In the genomic region with DNA sequence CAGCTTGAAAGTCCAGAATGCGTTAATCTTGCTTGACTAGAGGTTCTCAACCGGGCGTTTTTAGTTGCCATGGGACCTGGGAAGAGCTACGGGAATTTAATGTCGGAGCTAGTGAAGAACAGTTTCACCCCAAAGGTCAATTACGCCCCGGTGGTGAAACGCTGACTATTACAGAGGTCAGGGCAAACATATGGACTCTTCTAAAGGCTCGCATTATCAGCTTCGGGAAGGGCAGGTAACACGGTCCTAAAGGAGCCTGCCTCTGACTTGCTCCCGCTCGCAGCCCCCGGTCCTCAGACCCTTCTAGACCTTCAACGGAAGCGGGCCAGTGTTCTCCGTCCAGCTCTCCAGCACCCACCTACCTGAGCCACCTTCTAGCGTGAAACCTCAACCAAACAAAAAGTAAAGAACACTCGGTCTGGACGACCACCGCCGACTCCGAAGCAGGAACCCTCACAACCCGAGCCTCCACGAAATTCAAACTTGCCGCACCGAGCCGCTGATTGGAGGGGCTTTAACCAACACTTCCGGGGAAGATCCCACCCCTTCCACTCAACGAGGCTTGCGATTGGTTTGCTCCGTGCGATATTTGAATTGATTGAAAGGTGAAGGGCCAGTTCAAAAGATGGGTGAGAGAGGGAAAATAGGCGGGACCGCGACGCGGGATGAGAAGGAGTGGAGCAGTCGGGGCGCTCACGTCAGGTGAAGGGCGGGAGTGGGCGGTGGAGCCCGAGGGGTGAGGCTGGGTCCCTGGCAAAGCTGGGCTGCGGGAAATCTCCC, we compare ENCODE assay signal across 8 cellular contexts. TPM values are rescaled to one million over a fixed set of nuclear protein-coding genes. Genes with fewer than 3 reads are reported as not detected.
A peak's percentile ranks its signal among the peaks of the same experiment; 100 is the strongest.
DNase-seq lines count a peak whose midpoint lies in the region; ATAC-seq and TF ChIP-seq lines count a peak whose summit lies in the region.

TSS of gene DLGAP5 (minus strand) at position 485 of the 780 bp plus-strand sequence. CDS start 2,406 bp downstream, outside the sequence.

- peak; percentile 71 to 85 (median 79) for DNase-seq in CD4-positive, alpha-beta T cell
- DNase-seq in NCI-H82 (lab: John Stamatoyannopoulos, UW) (peak; percentile 98), dorsolateral prefrontal cortex (peak; percentile 68 to 94 (median 92))
- DNase-seq in activated CD4-positive, alpha-beta T cell treated with anti-CD3 and anti-CD28 coated beads, Interleukin-2, amount 50 U/mL, for 4 hours: peak; percentile 83 to 84
- peak; percentile 86 for DNase-seq in stimulated activated CD4-positive, alpha-beta T cell treated with anti-CD3 and anti-CD28 coated beads, Interleukin-4, amount 100 ng/mL, for 1 hour

- H3K4me3 ChIP-seq in dorsolateral prefrontal cortex: peak within 1 kb of the TSS; percentile 40 to 83 (median 70)
- H3K4me3 ChIP-seq in liver (ENCODE audit: low read depth in 1 of 3, low read length in 3 of 3): peak within 1 kb of the TSS; percentile 50 to 64 (median 51)

- no peak for TF ChIP-seq CTCF in CD4-positive, alpha-beta T cell (IDR thresholded peaks at IDR 0.05)
- TF ChIP-seq CTCF in dorsolateral prefrontal cortex (IDR thresholded peaks at IDR 0.05 in 54 of 56, conservative IDR thresholded peaks at IDR 0.05 in 2 of 56; ENCODE audit: low read depth in 1 of 56, partially characterized antibody in 56 of 56): peak in 6 of 56 donors; percentile 10 to 37 (median 18)
- TF ChIP-seq CTCF in liver (IDR thresholded peaks at IDR 0.05; ENCODE audit: low read depth, low read length, missing input control): no peak

- intact Hi-C loops in CD4-positive, alpha-beta T cell (cut with DNase I, micrococcal nuclease): loop anchor here in 1 of 2 experiments (5.0 to 10.0 kb wide), 3 partner anchors 164 to 1384 kb away; partner anchors contain the start of genes KTN1, SOCS4, TMEM260 and WDHD1
- intact Hi-C loops in dorsolateral prefrontal cortex (cut with DNase I): no loop called here

- no peaks in the 10 kb centered on the region for H3K27me3 ChIP-seq in CD4-positive, alpha-beta T cell (ENCODE audit: control insufficient read depth, insufficient read depth, low read length)
- H3K27me3 ChIP-seq in dorsolateral prefrontal cortex (no peaks in the 10 kb centered on the region), liver (ENCODE audit: control insufficient read depth in 4 of 4, insufficient read depth in 4 of 4, low read length in 3 of 4) (no peaks in the 10 kb centered on the region)

- peaks cover 21% of the 10 kb centered on the region for H3K4me1 Mint-ChIP-seq in CD4-positive, alpha-beta T cell (ENCODE audit: low read depth)

- no peaks in the 10 kb centered on the region for H3K27me3 Mint-ChIP-seq in CD4-positive, alpha-beta T cell

- POLR2A ChIA-PET in CD4-positive, alpha-beta T cell (lab: Charles Lee): interaction anchor here (0.6 to 1.1 kb wide), 6 partner anchors 9 to 165 kb away, joined by 3 to 4 read pairs (median 3); partner anchors contain the start of genes MAPK1IP1L, SOCS4 and WDHD1

- peaks cover 0 to 10% (median 6%) of the 10 kb centered on the region in 4 donors for H3K4me1 ChIP-seq in liver (ENCODE audit: control insufficient read depth in 4 of 4, insufficient read depth in 4 of 4, low read length in 3 of 4)

- no peak for TF ChIP-seq RAD21 in liver (IDR thresholded peaks at IDR 0.05)

- no peak within 1 kb of the TSS for H3K27ac ChIP-seq in CD4-positive, alpha-beta T cell (ENCODE audit: low read depth, low read length)
- H3K27ac ChIP-seq in dorsolateral prefrontal cortex: peak within 1 kb of the TSS in 33 of 59 donors; percentile 17 to 84 (median 46)
- H3K27ac ChIP-seq in liver (ENCODE audit: low read depth in 1 of 2, low read length in 2 of 2): no peak within 1 kb of the TSS

- no peaks in the 10 kb centered on the region for H3K36me3 ChIP-seq in liver (ENCODE audit: control insufficient read depth in 4 of 4, insufficient read depth in 3 of 4, low read depth in 1 of 4, low read length in 3 of 4)

- H3K36me3 Mint-ChIP-seq in CD4-positive, alpha-beta T cell (ENCODE audit: low read depth): no peaks in the 10 kb centered on the region

- no peaks in the 10 kb centered on the region for H3K9me3 ChIP-seq in CD4-positive, alpha-beta T cell (ENCODE audit: control insufficient read depth, low read length)
- no peaks in the 10 kb centered on the region for H3K9me3 ChIP-seq in liver (ENCODE audit: control insufficient read depth in 4 of 4, low read length in 3 of 4)

- H3K27ac Mint-ChIP-seq in CD4-positive, alpha-beta T cell: peak within 1 kb of the TSS; percentile 14

- peak within 1 kb of the TSS in 1 of 2 donors; percentile 40 for H3K9ac ChIP-seq in liver (ENCODE audit: low read depth in 1 of 2, low read length in 2 of 2)

- peak within 1 kb of the TSS; percentile 90 for H3K4me3 Mint-ChIP-seq in CD4-positive, alpha-beta T cell

- WGBS in liver: under 1% methylated on average over 45 of the region's 45 CpGs

- H3K9me3 Mint-ChIP-seq in CD4-positive, alpha-beta T cell: no peaks in the 10 kb centered on the region

- CTCF ChIA-PET in CD4-positive, alpha-beta T cell (lab: Charles Lee): interaction anchor here (1.2 to 1.3 kb wide), 2 partner anchors 31 to 140 kb away, joined by 3 to 5 read pairs; partner anchors contain the start of gene MAPK1IP1L

- peak; percentile 98 for ATAC-seq in CD4-positive, alpha-beta T cell (ENCODE audit: poor library complexity)
- ATAC-seq in GM19452 (IDR thresholded peaks at IDR 0.05; ENCODE audit: unreplicated experiment): peak; percentile 95
- peak; percentile 86 for ATAC-seq in HG03575 (IDR thresholded peaks at IDR 0.05; ENCODE audit: extremely low read depth, insufficient number of reproducible peaks, low FRiP score, unreplicated experiment)

TF ChIP-seq in liver, 16 proteins besides CTCF, POLR2A, EP300 and RAD21:
- TF ChIP-seq YY1 (IDR thresholded peaks at IDR 0.05) (no peak), FOXA2 (IDR thresholded peaks at IDR 0.05) (no peak), EGR1 (IDR thresholded peaks at IDR 0.05; ENCODE audit: low read depth in 2 of 2) (peak in 1 of 2 donors; percentile 46), SP1 (IDR thresholded peaks at IDR 0.05) (peak; percentile 53), NR2F2 (IDR thresholded peaks at IDR 0.05) (peak; percentile 26), GABPA (IDR thresholded peaks at IDR 0.05 in 1 of 2, conservative IDR thresholded peaks at IDR 0.05 in 1 of 2) (peak; percentile 66 to 91), HNF4A (conservative IDR thresholded peaks at IDR 0.05) (peak in 1 of 2 donors; percentile 10)

RNA-seq across cellular contexts. Expression of gene DLGAP5, which starts in this region (rescaled TPM):
- under 1 TPM in 1 of 2 experiments, not detected in 1; 0.25 TPM for total RNA-seq in CD4-positive, alpha-beta T cell
- total RNA-seq in dorsolateral prefrontal cortex: 1 to 10 TPM in 2 of 120 experiments, under 1 TPM in 7, not detected in 111; 0.13 to 1.4 (median 0.43) TPM
- 10 to 100 TPM in 1 of 2 donors, under 1 TPM in 1; under 0.01 to 42.5 TPM for total RNA-seq in liver
- polyA plus RNA-seq in liver: under 1 TPM; 0.47 to 0.93 TPM

Comparison
In these comparisons a context has a peak if more than half of its experiments do, and no peak if none do; other contexts are left out.
1. Peak in DNase-seq and ATAC-seq in CD4-positive, alpha-beta T cell; RNA of the gene not detected or under 1 TPM.
2. H3K27ac ChIP-seq: peak in dorsolateral prefrontal cortex (33 of 59); none in CD4-positive, alpha-beta T cell (single experiment) and liver (0 of 2).
3. Peak in every context shown above with its lines, with median percentiles within 50 percentile points of each other: ATAC-seq and DNase-seq.